ENCODE assay signal across 16 cellular contexts in genomic region chr10:74851834-74852233, GRCh38. TPM values are rescaled to one million over a fixed set of nuclear protein-coding genes. Genes with fewer than 3 reads are reported as not detected.
A peak's percentile ranks its signal among the peaks of the same experiment; 100 is the strongest.
DNase-seq lines count a peak whose midpoint lies in the region; ATAC-seq and TF ChIP-seq lines count a peak whose summit lies in the region.
"Had no signal": no experiment of that assay in that cellular context is flagged by ENCODE, and none has a peak within 500 bp of the region (broad histone marks: within the 10 kb centered on the region; RNA-seq: fewer than 3 reads in every experiment).

No MANE protein-coding gene starts in this region.

- H3K9me3 ChIP-seq in breast epithelium, result no peaks in the 10 kb centered on the region
- no peaks in the 10 kb centered on the region for H3K9me3 ChIP-seq in right atrium auricular region
- no peaks in the 10 kb centered on the region for H3K9me3 ChIP-seq in testis
- H3K9me3 ChIP-seq: ascending aorta had no signal

- peak overlapping the region; percentile 49 for H3K27ac Mint-ChIP-seq in MCF 10A (ENCODE audit: low read depth, unreplicated experiment)
- peak overlapping the region; percentile 58 for H3K27ac Mint-ChIP-seq in activated T-helper 2 cell treated with anti-CD3 and anti-CD28 coated beads, Interferon-gamma antibody, Interleukin-2, Interleukin-4, amounts not matched to agents 10 μg/mL and 5 μg/mL and 100 μg/mL, durations not matched to agents 14 hours and 24 hours and 36 hours
- H3K27ac Mint-ChIP-seq: activated CD4-positive, alpha-beta T cell treated with anti-CD3 and anti-CD28 coated beads, Interleukin-2, amount 10 ng/mL, durations not matched to agents 7 days and 5 days; dendritic cell treated with granulocyte-macrophage colony-stimulating factor and Interleukin-4, amounts not matched to agents 40 ng/mL and 50 ng/mL, for 4 days; T-helper 2 cell treated with Interferon-gamma antibody and Interleukin-4, amounts not matched to agents 5 μg/mL and 100 μg/mL, for 36 hours had no signal

- H3K4me1 Mint-ChIP-seq in MCF 10A (ENCODE audit: insufficient read depth, unreplicated experiment), result peaks cover 18% of the 10 kb centered on the region
- H3K4me1 Mint-ChIP-seq in activated T-helper 2 cell treated with anti-CD3 and anti-CD28 coated beads, Interferon-gamma antibody, Interleukin-2, Interleukin-4, amounts not matched to agents 10 μg/mL and 5 μg/mL and 100 μg/mL, durations not matched to agents 14 hours and 24 hours and 36 hours (ENCODE audit: low read depth), result peaks cover 25% of the 10 kb centered on the region

- no peak overlapping the region for H3K4me3 Mint-ChIP-seq in MCF 10A (ENCODE audit: unreplicated experiment)
- no peak overlapping the region for H3K4me3 Mint-ChIP-seq in activated T-helper 2 cell treated with anti-CD3 and anti-CD28 coated beads, Interferon-gamma antibody, Interleukin-2, Interleukin-4, amounts not matched to agents 10 μg/mL and 5 μg/mL and 100 μg/mL, durations not matched to agents 14 hours and 24 hours and 36 hours (ENCODE audit: low read depth)
- H3K4me3 Mint-ChIP-seq: activated CD4-positive, alpha-beta T cell treated with anti-CD3 and anti-CD28 coated beads, Interleukin-2, amount 10 ng/mL, durations not matched to agents 7 days and 5 days; dendritic cell treated with granulocyte-macrophage colony-stimulating factor and Interleukin-4, amounts not matched to agents 40 ng/mL and 50 ng/mL, for 4 days; T-helper 2 cell treated with Interferon-gamma antibody and Interleukin-4, amounts not matched to agents 5 μg/mL and 100 μg/mL, for 36 hours had no signal

- POLR2A ChIA-PET in MCF 10A (lab: Yijun Ruan, JAX), result interaction anchor here (1.0 kb wide), 1 partner anchor 8 kb away, joined by 5 read pairs; no protein-coding TSS in a partner anchor

- H3K27me3 ChIP-seq in breast epithelium (no peaks in the 10 kb centered on the region), right atrium auricular region (no peaks in the 10 kb centered on the region), testis (no peaks in the 10 kb centered on the region)
- H3K27me3 ChIP-seq: ascending aorta had no signal

- H3K27me3 Mint-ChIP-seq in MCF 10A (ENCODE audit: insufficient read depth, unreplicated experiment), result no peaks in the 10 kb centered on the region
- no peaks in the 10 kb centered on the region for H3K27me3 Mint-ChIP-seq in activated T-helper 2 cell treated with anti-CD3 and anti-CD28 coated beads, Interferon-gamma antibody, Interleukin-2, Interleukin-4, amounts not matched to agents 10 μg/mL and 5 μg/mL and 100 μg/mL, durations not matched to agents 14 hours and 24 hours and 36 hours (ENCODE audit: low read depth)
- H3K27me3 Mint-ChIP-seq: activated CD4-positive, alpha-beta T cell treated with anti-CD3 and anti-CD28 coated beads, Interleukin-2, amount 10 ng/mL, durations not matched to agents 7 days and 5 days; dendritic cell treated with granulocyte-macrophage colony-stimulating factor and Interleukin-4, amounts not matched to agents 40 ng/mL and 50 ng/mL, for 4 days had no signal

- peak overlapping the region in 1 of 2 donors; percentile 49 for H3K27ac ChIP-seq in breast epithelium
- peak overlapping the region; percentile 39 to 74 for H3K27ac ChIP-seq in right atrium auricular region
- H3K27ac ChIP-seq in testis, result peak overlapping the region; percentile 75 to 82
- H3K27ac ChIP-seq: ascending aorta had no signal

- CTCF ChIA-PET in MCF 10A (lab: Yijun Ruan, JAX), result no interaction called here

- H3K36me3 ChIP-seq in breast epithelium (no peaks in the 10 kb centered on the region), right atrium auricular region (no peaks in the 10 kb centered on the region), testis (ENCODE audit: low read depth, missing control alignments) (no peaks in the 10 kb centered on the region)
- H3K36me3 ChIP-seq: ascending aorta had no signal

- DNase-seq in MCF 10A (ENCODE audit: unreplicated experiment) (no peak), breast epithelium (ENCODE audit: low spot score in 2 of 2) (no peak), right atrium auricular region (ENCODE audit: low spot score) (no peak), testis (no peak), hippocampal formation (lab: John Stamatoyannopoulos, UW) (no peak)
- DNase-seq in activated T-helper 2 cell treated with anti-CD3 and anti-CD28 coated beads, Interferon-gamma antibody, Interleukin-2, Interleukin-4, amounts not matched to agents 10 μg/mL and 5 μg/mL and 100 μg/mL, durations not matched to agents 14 hours and 24 hours and 36 hours (ENCODE audit: low spot score), result no peak
- DNase-seq: activated CD4-positive, alpha-beta T cell treated with anti-CD3 and anti-CD28 coated beads, Interleukin-2, amount 10 ng/mL, durations not matched to agents 7 days and 5 days; DMS53; NCI-H187; nucleus accumbens had no signal

- intact Hi-C loops in MCF 10A (cut with micrococcal nuclease), result no loop called here
- intact Hi-C loops in breast epithelium (cut with DNase I; ENCODE audit: low total_unique reads), result no loop called here
- intact Hi-C loops in activated T-helper 2 cell treated with anti-CD3 and anti-CD28 coated beads, Interferon-gamma antibody, Interleukin-2, Interleukin-4, amounts not matched to agents 10 μg/mL and 5 μg/mL and 100 μg/mL, durations not matched to agents 14 hours and 24 hours and 36 hours (cut with micrococcal nuclease), result loop anchor here (10.0 kb wide), 1 partner anchor 123 kb away; no protein-coding TSS in a partner anchor
- intact Hi-C loops in testis (cut with DNase I; ENCODE audit: low total_unique reads), result no loop called here

- no peak overlapping the region for H3K4me3 ChIP-seq in breast epithelium
- no peak overlapping the region for H3K4me3 ChIP-seq in right atrium auricular region
- H3K4me3 ChIP-seq in testis, result no peak overlapping the region
- H3K4me3 ChIP-seq: lung had no signal

- H3K36me3 Mint-ChIP-seq in MCF 10A (ENCODE audit: insufficient read depth, unreplicated experiment), result peaks cover 9% of the 10 kb centered on the region
- H3K36me3 Mint-ChIP-seq in activated T-helper 2 cell treated with anti-CD3 and anti-CD28 coated beads, Interferon-gamma antibody, Interleukin-2, Interleukin-4, amounts not matched to agents 10 μg/mL and 5 μg/mL and 100 μg/mL, durations not matched to agents 14 hours and 24 hours and 36 hours (ENCODE audit: low read depth), result peaks cover 20% of the 10 kb centered on the region

- ATAC-seq in activated CD4-positive, CD25-positive, alpha-beta regulatory T cell treated with anti-CD3 and anti-CD28 coated beads, Interleukin-2, amount 50 U/mL, for 24 hours, result no peak
- no peak for ATAC-seq in GM18909 (IDR thresholded peaks at IDR 0.05; ENCODE audit: poor library complexity, unreplicated experiment)

- TF ChIP-seq CTCF in MCF 10A (IDR thresholded peaks at IDR 0.05; ENCODE audit: unreplicated experiment) (no peak), breast epithelium (IDR thresholded peaks at IDR 0.05) (no peak), right atrium auricular region (IDR thresholded peaks at IDR 0.05) (no peak), testis (IDR thresholded peaks at IDR 0.05) (no peak)

- no TSS peak for BruUV-seq in MCF 10A (replicated peaks; lab: Mats Ljungman, UMichigan)

- peaks cover 0 to 11% of the 10 kb centered on the region in 2 donors for H3K4me1 ChIP-seq in breast epithelium
- H3K4me1 ChIP-seq in right atrium auricular region, result peaks cover 0 to 49% of the 10 kb centered on the region in 2 donors
- H3K4me1 ChIP-seq in testis, result peaks cover 54% of the 10 kb centered on the region

- H3K9me3 Mint-ChIP-seq in MCF 10A (ENCODE audit: unreplicated experiment), result no peaks in the 10 kb centered on the region
- H3K9me3 Mint-ChIP-seq in activated T-helper 2 cell treated with anti-CD3 and anti-CD28 coated beads, Interferon-gamma antibody, Interleukin-2, Interleukin-4, amounts not matched to agents 10 μg/mL and 5 μg/mL and 100 μg/mL, durations not matched to agents 14 hours and 24 hours and 36 hours, result peaks cover 3% of the 10 kb centered on the region
- H3K9me3 Mint-ChIP-seq: activated CD4-positive, alpha-beta T cell treated with anti-CD3 and anti-CD28 coated beads, Interleukin-2, amount 10 ng/mL, durations not matched to agents 7 days and 5 days; dendritic cell treated with granulocyte-macrophage colony-stimulating factor and Interleukin-4, amounts not matched to agents 40 ng/mL and 50 ng/mL, for 4 days had no signal

- TF ChIP-seq POLR2A in breast epithelium (IDR thresholded peaks at IDR 0.05) (no peak), testis (IDR thresholded peaks at IDR 0.05) (no peak)

RNA-seq across cellular contexts. Expression of gene KAT6B, which starts 25.4 kb away (rescaled TPM):
- total RNA-seq in MCF 10A (2022) (16.4 and 18.3 TPM in 2 replicates), breast epithelium (10 to 100 TPM; 46.2 to 90.3 (median 55.7) TPM), right atrium auricular region (10 to 100 TPM; 42.7 to 43.5 TPM), testis (100 to 1,000 TPM; 106 to 109 TPM)
- total RNA-seq in activated T-helper 2 cell treated with anti-CD3 and anti-CD28 coated beads, Interferon-gamma antibody, Interleukin-2, Interleukin-4, amounts not matched to agents 10 μg/mL and 5 μg/mL and 100 μg/mL, durations not matched to agents 14 hours and 24 hours and 36 hours, result 24.2 and 26.6 TPM in 2 replicates
- 23.9 TPM for polyA plus RNA-seq in testis (ENCODE audit: insufficient read depth, low read depth, low replicate concordance)
